20 cellular contexts compared by ENCODE assay signal in genomic region chr15:80466543-80466942, GRCh38.
DNase-seq lines count a peak whose midpoint lies in the region; ATAC-seq, FAIRE-seq and TF ChIP-seq lines count a peak whose summit lies in the region.
"Had no signal": no experiment of that assay in that cellular context is flagged by ENCODE, and none has a peak within 500 bp of the region (broad histone marks: within the 10 kb centered on the region; RNA-seq: fewer than 3 reads in every experiment).

No MANE protein-coding gene starts in this region.

- H3K79me2 ChIP-seq in GM12878 (ENCODE audit: control insufficient read depth, insufficient read depth, low read length) = no peaks in the 10 kb centered on the region

- RAD21 ChIA-PET in GM12878 (lab: Charles Lee; ENCODE audit: unreplicated experiment) = no interaction called here

- H3K4me3 ChIP-seq in GM12878 = no peak overlapping the region
- H3K4me3 ChIP-seq: BLaER1, GM23338 had no signal

- no peaks in the 10 kb centered on the region for H3K36me3 ChIP-seq in GM12878 (ENCODE audit: control insufficient read depth in 2 of 2, insufficient read depth in 2 of 2, low read length in 1 of 2)

- CTCF ChIA-PET in HEK293T (lab: Yijun Ruan, JAX) = no interaction called here
- CTCF ChIA-PET in GM12878 (lab: Yijun Ruan, JAX) = no interaction called here

- BruUV-seq in GM12878 (replicated peaks; lab: Mats Ljungman, UMichigan) = no TSS peak

- H3K4me2 ChIP-seq in GM12878 (ENCODE audit: control insufficient read depth, insufficient read depth) = no peak overlapping the region
- H3K4me2 ChIP-seq: BLaER1, GM23338 had no signal

- TF ChIP-seq CTCF in GM12878 (IDR thresholded peaks at IDR 0.05 in 2 of 3, conservative IDR thresholded peaks at IDR 0.05 in 1 of 3; ENCODE audit: control insufficient read depth in 2 of 3, extremely low read depth in 1 of 3, insufficient read depth in 1 of 3, low read depth in 3 of 3, low read length in 3 of 3) (no peak), nephron progenitor cell (IDR thresholded peaks at IDR 0.05) (no peak)

- no peak for DNase-seq in HEK293T (ENCODE audit: extremely low spot score)
- no peak for DNase-seq in GM12878 (ENCODE audit: low read depth, low spot score)
- no peak for DNase-seq in nephron progenitor cell
- DNase-seq: Caco-2; CD4-positive, CD25-positive, alpha-beta regulatory T cell; CD8-positive, alpha-beta T cell; DMS153; DND-41; H9 had no signal

- no peak for TF ChIP-seq EP300 in GM12878 (IDR thresholded peaks at IDR 0.05; ENCODE audit: borderline replicate concordance in 1 of 2, control insufficient read depth in 1 of 2, low read depth in 2 of 2, low read length in 2 of 2)

- peaks cover 5% of the 10 kb centered on the region for H3K27me3 Mint-ChIP-seq in nephron progenitor cell (ENCODE audit: low read depth, poor library complexity)

- ATAC-seq in GM12878 (no peak), GM21619 (IDR thresholded peaks at IDR 0.05; ENCODE audit: unreplicated experiment) (no peak), HG03045 (IDR thresholded peaks at IDR 0.05; ENCODE audit: unreplicated experiment) (no peak), HG03571 (IDR thresholded peaks at IDR 0.05; ENCODE audit: unreplicated experiment) (no peak)
- ATAC-seq: CD8-positive, alpha-beta T cell; GM23338 had no signal

- POLR2A ChIA-PET in HEK293T (lab: Yijun Ruan, JAX) (no interaction called here), GM12878 (lab: Charles Lee) (no interaction called here)

- H3K36me3 Mint-ChIP-seq in nephron progenitor cell (ENCODE audit: low read depth) = peaks cover 18% of the 10 kb centered on the region
- H3K36me3 Mint-ChIP-seq: CD4-positive, CD25-positive, alpha-beta regulatory T cell; CD8-positive, alpha-beta T cell had no signal

- H3K9me3 Mint-ChIP-seq in nephron progenitor cell = no peaks in the 10 kb centered on the region
- H3K9me3 Mint-ChIP-seq: CD4-positive, CD25-positive, alpha-beta regulatory T cell; CD8-positive, alpha-beta T cell; GM23338; H9 had no signal

- intact Hi-C loops in GM12878 (cut with micrococcal nuclease; ENCODE audit: unreplicated experiment) = no loop called here

- no peak for TF ChIP-seq RAD21 in GM12878 (IDR thresholded peaks at IDR 0.05; ENCODE audit: insufficient read depth, low read depth, low read length)

- no peaks in the 10 kb centered on the region for H4K20me1 ChIP-seq in GM12878 (ENCODE audit: control insufficient read depth, insufficient read depth)
- H4K20me1 ChIP-seq: BLaER1 had no signal

- no peak overlapping the region for H3K9ac ChIP-seq in GM12878 (ENCODE audit: control insufficient read depth, insufficient read depth, low read length)
- H3K9ac ChIP-seq: BLaER1 had no signal

- H3K27ac Mint-ChIP-seq in nephron progenitor cell = peak overlapping the region; percentile 80
- H3K27ac Mint-ChIP-seq: B cell; CD4-positive, CD25-positive, alpha-beta regulatory T cell; CD8-positive, alpha-beta T cell; GM23338; H9 had no signal

- H3K4me3 Mint-ChIP-seq in nephron progenitor cell = no peak overlapping the region
- H3K4me3 Mint-ChIP-seq: B cell; CD4-positive, CD25-positive, alpha-beta regulatory T cell; CD8-positive, alpha-beta T cell; GM23338; H9 had no signal

- in situ Hi-C loops in GM12878 (cut with MboI) = no loop called here

- no peaks in the 10 kb centered on the region for H3K4me1 ChIP-seq in GM12878 (ENCODE audit: control insufficient read depth, insufficient read depth, low read length)
- H3K4me1 ChIP-seq: BLaER1 had no signal

- no peak for FAIRE-seq in GM12878 (lab: Jason Lieb, UNC)
- FAIRE-seq: A204.1, G401.6, GM19239 had no signal

- peaks cover 70% of the 10 kb centered on the region for H3K4me1 Mint-ChIP-seq in nephron progenitor cell
- H3K4me1 Mint-ChIP-seq: B cell; CD4-positive, CD25-positive, alpha-beta regulatory T cell had no signal

- 0 out of 4 replicates have a peak, but pooled peaks cover 0 to 2% of the 10 kb centered on the region in 2 experiments for H3K27me3 ChIP-seq in GM12878 (replicated peaks in 1 of 2; ENCODE audit: control insufficient read depth in 2 of 2, insufficient read depth in 2 of 2, low read length in 1 of 2)
- H3K27me3 ChIP-seq: BLaER1 had no signal

- SMC1A ChIA-PET in GM12878 (lab: Charles Lee; ENCODE audit: uncharacterized antibody, unreplicated experiment) = no interaction called here

- H3K9me3 ChIP-seq in GM12878 (replicated peaks; ENCODE audit: control insufficient read depth, insufficient read depth, low read length) = no peaks in the 10 kb centered on the region
- H3K9me3 ChIP-seq: BLaER1, Caco-2 had no signal

- no peak overlapping the region for H3K27ac ChIP-seq in GM12878 (ENCODE audit: control insufficient read depth, insufficient read depth)
- H3K27ac ChIP-seq: 22Rv1, BLaER1, C4-2B had no signal

- no peak for TF ChIP-seq POLR2A in GM12878 (IDR thresholded peaks at IDR 0.05; ENCODE audit: low read depth, low read length)

- WGBS in GM12878 (ENCODE audit: insufficient coverage, insufficient replicate concordance, low lambda C conversion rate, missing lambda C conversion rate) = 73% methylated on average over 2 of the region's 2 CpGs

- no peak overlapping the region for H2AFZ ChIP-seq in GM12878 (ENCODE audit: control insufficient read depth, low read depth, low read length)
- H2AFZ ChIP-seq: GM23338 had no signal

TF ChIP-seq in HEK293T, 16 proteins besides CTCF, POLR2A, EP300 and RAD21:
- TF ChIP-seq PKNOX1 (IDR thresholded peaks at IDR 0.05) = peak; percentile 69
- TF ChIP-seq SP1 (IDR thresholded peaks at IDR 0.05) = no peak

TF ChIP-seq in GM12878, 131 proteins besides CTCF, POLR2A, EP300 and RAD21:
- TF ChIP-seq PKNOX1 (IDR thresholded peaks at IDR 0.05) = 0 out of 2 replicates have a peak, but pooled peaks have one; percentile 23
- no peak for TF ChIP-seq IKZF2 (IDR thresholded peaks at IDR 0.05)
